8 cellular contexts compared by ENCODE assay signal in genomic region chr22:30635273-30636225, GRCh38. TPM values are rescaled to one million over a fixed set of nuclear protein-coding genes. Genes with fewer than 3 reads are reported as not detected.
DNase-seq lines count a peak whose midpoint lies in the region; ATAC-seq and TF ChIP-seq lines count a peak whose summit lies in the region.

SLC35E4 (plus strand) TSS chr22:30635781; CDS start chr22:30636451, 670 bp downstream.

- CTCF ChIA-PET in activated CD8-positive, alpha-beta T cell treated with anti-CD3 and anti-CD28 coated beads, Interleukin-2, amount 10 ng/mL, durations not matched to agents 7 days and 5 days (lab: Charles Lee) = interaction anchor here (0.7 to 4.5 kb wide), 37 partner anchors 8 to 702 kb away, joined by 3 to 179 read pairs (median 5); partner anchors contain the start of genes DUSP18, RNF185 and TCN2

- peak; percentile 81 for ATAC-seq in GM19351 (IDR thresholded peaks at IDR 0.05; ENCODE audit: unreplicated experiment)
- ATAC-seq in HG03520 (IDR thresholded peaks at IDR 0.05; ENCODE audit: unreplicated experiment) = peak; percentile 65
- peak; percentile 89 for ATAC-seq in activated CD8-positive, alpha-beta T cell treated with anti-CD3 and anti-CD28 coated beads, Interleukin-2, amount 10 ng/mL, durations not matched to agents 7 days and 5 days

- H3K36me3 Mint-ChIP-seq in activated CD8-positive, alpha-beta T cell treated with anti-CD3 and anti-CD28 coated beads, Interleukin-2, amount 10 ng/mL, durations not matched to agents 7 days and 5 days (ENCODE audit: low read depth) = peaks cover 9% of the 10 kb centered on the region

- DNase-seq in NCI-H82 (lab: John Stamatoyannopoulos, UW) (peak; percentile 92), medulla oblongata (ENCODE audit: extremely low spot score) (peak; percentile 94)
- peak; percentile 95 for DNase-seq in activated CD8-positive, alpha-beta T cell treated with anti-CD3 and anti-CD28 coated beads, Interleukin-2, amount 10 ng/mL, durations not matched to agents 7 days and 5 days
- peak; percentile 93 for DNase-seq in effector CD4-positive, alpha-beta T cell
- DNase-seq in stimulated activated CD4-positive, alpha-beta T cell treated with anti-CD3 and anti-CD28 coated beads, TNF-alpha, amount 100 ng/mL, for 48 hours (ENCODE audit: low read depth in 3 of 3) = peak; percentile 89 to 99 (median 91)

- H3K27ac Mint-ChIP-seq in activated CD8-positive, alpha-beta T cell treated with anti-CD3 and anti-CD28 coated beads, Interleukin-2, amount 10 ng/mL, durations not matched to agents 7 days and 5 days = peak within 1 kb of the TSS; percentile 86

- no peaks in the 10 kb centered on the region for H3K27me3 Mint-ChIP-seq in activated CD8-positive, alpha-beta T cell treated with anti-CD3 and anti-CD28 coated beads, Interleukin-2, amount 10 ng/mL, durations not matched to agents 7 days and 5 days (ENCODE audit: low read depth)

- POLR2A ChIA-PET in activated CD8-positive, alpha-beta T cell treated with anti-CD3 and anti-CD28 coated beads, Interleukin-2, amount 10 ng/mL, durations not matched to agents 7 days and 5 days (lab: Charles Lee) = interaction anchor here (0.6 to 2.4 kb wide), 9 partner anchors 14 to 452 kb away, joined by 3 to 16 read pairs (median 3); partner anchors contain the start of gene DUSP18

- peaks cover 18% of the 10 kb centered on the region for H3K4me1 Mint-ChIP-seq in activated CD8-positive, alpha-beta T cell treated with anti-CD3 and anti-CD28 coated beads, Interleukin-2, amount 10 ng/mL, durations not matched to agents 7 days and 5 days (ENCODE audit: low read depth)

- peak within 1 kb of the TSS; percentile 81 for H3K27ac ChIP-seq in C4-2B

- no peak for TF ChIP-seq CTCF in C4-2B (conservative IDR thresholded peaks at IDR 0.05)

- H3K9me3 Mint-ChIP-seq in activated CD8-positive, alpha-beta T cell treated with anti-CD3 and anti-CD28 coated beads, Interleukin-2, amount 10 ng/mL, durations not matched to agents 7 days and 5 days (ENCODE audit: insufficient read depth) = no peaks in the 10 kb centered on the region

- H3K4me3 Mint-ChIP-seq in activated CD8-positive, alpha-beta T cell treated with anti-CD3 and anti-CD28 coated beads, Interleukin-2, amount 10 ng/mL, durations not matched to agents 7 days and 5 days = peak within 1 kb of the TSS; percentile 76

RNA-seq across cellular contexts. Expression of gene SLC35E4, which starts in this region (rescaled TPM):
- 1 to 10 TPM; 1.8 to 1.9 TPM for total RNA-seq in activated CD8-positive, alpha-beta T cell treated with anti-CD3 and anti-CD28 coated beads, Interleukin-2, amount 10 ng/mL, durations not matched to agents 7 days and 5 days

Comparison
In these comparisons a context has a peak if more than half of its experiments do, and no peak if none do; other contexts are left out.
1. Peak in every context shown above with its lines: DNase-seq, ATAC-seq and H3K27ac ChIP-seq.